1 cellular context compared by ENCODE assay signal in the genomic region with DNA sequence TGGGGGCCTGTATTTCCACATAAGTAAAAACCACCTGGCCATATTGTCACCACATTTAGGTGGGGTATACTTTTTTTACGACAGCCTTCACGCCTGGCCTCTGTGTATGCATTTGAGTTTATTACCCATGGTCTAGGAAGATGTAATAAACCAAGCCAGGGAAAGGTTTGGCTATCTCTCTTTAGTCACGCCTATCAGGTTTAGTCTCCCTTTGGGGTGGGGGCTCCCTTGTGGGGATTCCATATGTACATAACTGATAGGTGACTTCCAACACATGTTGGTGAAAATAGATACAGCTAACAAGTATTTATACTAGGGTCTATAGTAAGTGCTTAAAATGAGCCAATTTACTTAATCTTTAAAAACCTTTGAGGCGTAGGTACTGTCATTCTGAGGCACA.
TF ChIP-seq lines count a peak whose summit lies in the region.

No MANE protein-coding gene starts in this region.

TF ChIP-seq in GM12878, 131 proteins besides CTCF, POLR2A, EP300 and RAD21:
- no peak for TF ChIP-seq CREM (IDR thresholded peaks at IDR 0.05; ENCODE audit: low read depth)
